Comparison of ENCODE assay signal across 8 cellular contexts in genomic region chr15:68383161-68384074, GRCh38. TPM values are rescaled to one million over a fixed set of nuclear protein-coding genes. Genes with fewer than 3 reads are reported as not detected.
DNase-seq lines count a peak whose midpoint lies in the region; ATAC-seq and TF ChIP-seq lines count a peak whose summit lies in the region.

No MANE protein-coding gene starts in this region.

- H3K27ac Mint-ChIP-seq in activated T-cell treated with anti-CD3 and anti-CD28 coated beads, Interleukin-2, amount 50 U/mL, for 24 hours = no peak overlapping the region

- H3K4me1 Mint-ChIP-seq in activated T-cell treated with anti-CD3 and anti-CD28 coated beads, Interleukin-2, amount 50 U/mL, for 24 hours (ENCODE audit: low read depth) = peaks cover 16% of the 10 kb centered on the region

- H2BK120ac ChIP-seq in trophoblast cell (ENCODE audit: insufficient read depth, low read length, poor library complexity) = no peak overlapping the region

- no peak overlapping the region for H3K27ac ChIP-seq in trophoblast cell (ENCODE audit: low read depth, low read length)

- peak; percentile 54 for DNase-seq in ACHN
- peak; percentile 49 for DNase-seq in GM12864 (ENCODE audit: low read depth)
- peak; percentile 23 for DNase-seq in NCI-H345 (lab: John Stamatoyannopoulos, UW)
- peak; percentile 22 for DNase-seq in activated T-cell treated with anti-CD3 and anti-CD28 coated beads, Interleukin-2, amount 50 U/mL, for 24 hours
- DNase-seq in globus pallidus (ENCODE audit: low spot score) = peak; percentile 30
- peak; percentile 37 to 87 for DNase-seq in trophoblast cell

- no peaks in the 10 kb centered on the region for H3K36me3 Mint-ChIP-seq in activated T-cell treated with anti-CD3 and anti-CD28 coated beads, Interleukin-2, amount 50 U/mL, for 24 hours (ENCODE audit: low read depth)

- H2AK5ac ChIP-seq in trophoblast cell (ENCODE audit: low read length) = no peak overlapping the region

- no peak overlapping the region for H3K4me3 Mint-ChIP-seq in activated T-cell treated with anti-CD3 and anti-CD28 coated beads, Interleukin-2, amount 50 U/mL, for 24 hours

- peaks cover 0 to 2% of the 10 kb centered on the region in 2 experiments for H3K4me1 ChIP-seq in trophoblast cell (ENCODE audit: control insufficient read depth in 1 of 2, insufficient read depth in 2 of 2, low read length in 2 of 2)

- no peak overlapping the region for H4K8ac ChIP-seq in trophoblast cell (ENCODE audit: low read depth, low read length)

- no peaks in the 10 kb centered on the region for H3K36me3 ChIP-seq in trophoblast cell (ENCODE audit: control insufficient read depth in 1 of 2, insufficient read depth in 2 of 2, low read length in 2 of 2)

- TF ChIP-seq CTCF in GM12864 (IDR thresholded peaks at IDR 0.05; ENCODE audit: low read depth, low read length, missing control alignments) = peak; percentile 71

- H3K4me3 ChIP-seq in GM12864 (ENCODE audit: low read depth, low read length) (no peak overlapping the region), trophoblast cell (ENCODE audit: low read depth, low read length) (no peak overlapping the region)

- no peak overlapping the region for H4K91ac ChIP-seq in trophoblast cell (ENCODE audit: low read depth, low read length)

- no peaks in the 10 kb centered on the region for H3K9me3 Mint-ChIP-seq in activated T-cell treated with anti-CD3 and anti-CD28 coated beads, Interleukin-2, amount 50 U/mL, for 24 hours

- no peak overlapping the region for H2AFZ ChIP-seq in trophoblast cell (ENCODE audit: insufficient read depth, low read length, poor library complexity)

- no CpG with 5 or more reads among the region's 12 CpGs for WGBS in trophoblast cell (ENCODE audit: extremely low coverage, insufficient coverage, insufficient read length)

- no peak overlapping the region for H2BK5ac ChIP-seq in trophoblast cell (ENCODE audit: low read depth, low read length, poor library complexity)

- H4K12ac ChIP-seq in trophoblast cell (ENCODE audit: low read depth, low read length) = no peak overlapping the region

- no peak overlapping the region for H3K14ac ChIP-seq in trophoblast cell (ENCODE audit: low read length)

- H3K27me3 ChIP-seq in trophoblast cell (ENCODE audit: insufficient read depth, low read length) = no peaks in the 10 kb centered on the region

- in situ Hi-C loops in ACHN (cut with HindIII; ENCODE audit: low pct_ligation_motif_present, low pct_unique_long_range_greater_than_20kb, low sequenced_read_pairs) = no loop called here

- H3K79me2 ChIP-seq in trophoblast cell (ENCODE audit: control insufficient read depth, insufficient read depth, low read length, poor library complexity) = no peaks in the 10 kb centered on the region

- H3K18ac ChIP-seq in trophoblast cell (ENCODE audit: low read length) = no peak overlapping the region

- ATAC-seq in GM18870 (IDR thresholded peaks at IDR 0.05; ENCODE audit: unreplicated experiment) (no peak), GM18511 (IDR thresholded peaks at IDR 0.05; ENCODE audit: unreplicated experiment) (no peak)

- no peak overlapping the region for H3K4ac ChIP-seq in trophoblast cell (ENCODE audit: low read depth, low read length)

- no peaks in the 10 kb centered on the region for H3K27me3 Mint-ChIP-seq in activated T-cell treated with anti-CD3 and anti-CD28 coated beads, Interleukin-2, amount 50 U/mL, for 24 hours

- H3K9ac ChIP-seq in trophoblast cell (ENCODE audit: low read length) = no peak overlapping the region

- no peaks in the 10 kb centered on the region for H3K9me3 ChIP-seq in trophoblast cell (ENCODE audit: insufficient read depth, low read depth, low read length)

- no peak overlapping the region for H3K23ac ChIP-seq in trophoblast cell (ENCODE audit: low read length)

- H3K79me1 ChIP-seq in trophoblast cell (ENCODE audit: low read length) = no peaks in the 10 kb centered on the region

- H3K4me2 ChIP-seq in trophoblast cell (ENCODE audit: low read length) = no peak overlapping the region

- no peak overlapping the region for H2BK12ac ChIP-seq in trophoblast cell (ENCODE audit: low read length)

RNA-seq across cellular contexts. Expression of gene ITGA11, which starts 48.5 kb away (rescaled TPM):
- 3.8 and 4.9 TPM in 2 replicates for polyA plus RNA-seq in trophoblast cell (2013)
